ENCODE assay signal across 1 cellular context in genomic region chr12:119259483-119259882, GRCh38.
TF ChIP-seq lines count a peak whose summit lies in the region.

No MANE protein-coding gene starts in this region.

TF ChIP-seq in K562, 482 proteins besides CTCF, POLR2A, EP300 and RAD21 (continued from another document):
- TF ChIP-seq, protein P1, sequence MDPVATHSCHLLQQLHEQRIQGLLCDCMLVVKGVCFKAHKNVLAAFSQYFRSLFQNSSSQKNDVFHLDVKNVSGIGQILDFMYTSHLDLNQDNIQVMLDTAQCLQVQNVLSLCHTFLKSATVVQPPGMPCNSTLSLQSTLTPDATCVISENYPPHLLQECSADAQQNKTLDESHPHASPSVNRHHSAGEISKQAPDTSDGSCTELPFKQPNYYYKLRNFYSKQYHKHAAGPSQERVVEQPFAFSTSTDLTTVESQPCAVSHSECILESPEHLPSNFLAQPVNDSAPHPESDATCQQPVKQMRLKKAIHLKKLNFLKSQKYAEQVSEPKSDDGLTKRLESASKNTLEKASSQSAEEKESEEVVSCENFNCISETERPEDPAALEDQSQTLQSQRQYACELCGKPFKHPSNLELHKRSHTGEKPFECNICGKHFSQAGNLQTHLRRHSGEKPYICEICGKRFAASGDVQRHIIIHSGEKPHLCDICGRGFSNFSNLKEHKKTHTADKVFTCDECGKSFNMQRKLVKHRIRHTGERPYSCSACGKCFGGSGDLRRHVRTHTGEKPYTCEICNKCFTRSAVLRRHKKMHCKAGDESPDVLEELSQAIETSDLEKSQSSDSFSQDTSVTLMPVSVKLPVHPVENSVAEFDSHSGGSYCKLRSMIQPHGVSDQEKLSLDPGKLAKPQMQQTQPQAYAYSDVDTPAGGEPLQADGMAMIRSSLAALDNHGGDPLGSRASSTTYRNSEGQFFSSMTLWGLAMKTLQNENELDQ (CRISPR knock-in tag; IDR thresholded peaks at IDR 0.05; ENCODE audit: borderline replicate concordance) = no peak
